Comparison of ENCODE assay signal across 9 cellular contexts in genomic region chr7:100612730-100613446, GRCh38. TPM values are rescaled to one million over a fixed set of nuclear protein-coding genes. Genes with fewer than 3 reads are reported as not detected.
DNase-seq lines count a peak whose midpoint lies in the region; ATAC-seq and TF ChIP-seq lines count a peak whose summit lies in the region.
"Had no signal": no experiment of that assay in that cellular context is flagged by ENCODE, and none has a peak within 500 bp of the region (broad histone marks: within the 10 kb centered on the region; RNA-seq: fewer than 3 reads in every experiment).

No MANE protein-coding gene starts in this region.

- intact Hi-C loops in psoas muscle (cut with DNase I) = loop anchor here (1.0 to 5.0 kb wide), 2 partner anchors 27 to 59 kb away; partner anchors contain the start of genes GNB2 (in 2 of the 2), FBXO24 (in 1 of the 2) and LRCH4 (in 1 of the 2)

- no peak for TF ChIP-seq CTCF in C4-2B (conservative IDR thresholded peaks at IDR 0.05)
- peak; percentile 46; the same call in 1 of the 2 replicates for TF ChIP-seq CTCF in WERI-Rb-1 (IDR thresholded peaks at IDR 0.05; ENCODE audit: low read depth, low read length)
- no peak for TF ChIP-seq CTCF in gastroesophageal sphincter (IDR thresholded peaks at IDR 0.05)
- no peak for TF ChIP-seq CTCF in psoas muscle (IDR thresholded peaks at IDR 0.05)

- peak; percentile 34 for DNase-seq in WERI-Rb-1
- DNase-seq in psoas muscle = no peak
- no peak for DNase-seq in DMS79 (lab: John Stamatoyannopoulos, UW)

- ATAC-seq in GM21786 (IDR thresholded peaks at IDR 0.05; ENCODE audit: unreplicated experiment) (peak; percentile 1), gastroesophageal sphincter (peak; percentile 14), psoas muscle (no peak), HG03095 (IDR thresholded peaks at IDR 0.05; ENCODE audit: unreplicated experiment) (no peak), GM19463 (IDR thresholded peaks at IDR 0.05; ENCODE audit: unreplicated experiment) (no peak)

- H3K36me3 ChIP-seq in WERI-Rb-1 = no peaks in the 10 kb centered on the region
- H3K36me3 ChIP-seq in gastroesophageal sphincter = peaks cover 0 to 27% of the 10 kb centered on the region in 2 donors
- H3K36me3 ChIP-seq in psoas muscle (ENCODE audit: insufficient read depth in 1 of 2, low read depth in 1 of 2) = peaks cover 0 to 9% of the 10 kb centered on the region in 2 donors

- H3K9me3 ChIP-seq in WERI-Rb-1 (ENCODE audit: severe bottlenecking) = no peaks in the 10 kb centered on the region
- H3K9me3 ChIP-seq in gastroesophageal sphincter = no peaks in the 10 kb centered on the region
- no peaks in the 10 kb centered on the region for H3K9me3 ChIP-seq in psoas muscle

- WGBS in gastroesophageal sphincter (ENCODE audit: low coverage in 1 of 2), 2 donors = 20% methylated on average over 3 of the region's 29 CpGs; no CpG with 5 or more reads in 1 of the 2 donors
- 2 to 4% (median 4%) methylated on average over 22 to 29 of the region's 29 CpGs for WGBS in psoas muscle, 3 donors

- H3K4me3 ChIP-seq in WERI-Rb-1 (ENCODE audit: low read depth, low read length) (peak overlapping the region; percentile 85), gastroesophageal sphincter (peak overlapping the region; percentile 56 to 91), psoas muscle (peak overlapping the region; percentile 88)

- H3K27ac ChIP-seq in C4-2B = peak overlapping the region; percentile 79
- peak overlapping the region; percentile 91; the same call in 1 of the 2 replicates for H3K27ac ChIP-seq in WERI-Rb-1
- H3K27ac ChIP-seq in gastroesophageal sphincter = peak overlapping the region in 3 of 4 donors; percentile 82 to 96 (median 94)
- H3K27ac ChIP-seq in psoas muscle = peak overlapping the region; percentile 99

- H3K27me3 ChIP-seq in WERI-Rb-1 (ENCODE audit: insufficient read depth, low read depth, severe bottlenecking) = no peaks in the 10 kb centered on the region
- no peaks in the 10 kb centered on the region for H3K27me3 ChIP-seq in gastroesophageal sphincter
- H3K27me3 ChIP-seq in psoas muscle (ENCODE audit: insufficient read depth in 3 of 3, low read length in 2 of 3) = no peaks in the 10 kb centered on the region

- no peak for TF ChIP-seq EP300 in gastroesophageal sphincter (IDR thresholded peaks at IDR 0.05)

- H3K4me1 ChIP-seq in gastroesophageal sphincter = peaks cover 0 to 19% (median 9%) of the 10 kb centered on the region in 3 donors
- no peaks in the 10 kb centered on the region for H3K4me1 ChIP-seq in psoas muscle

- no peak for TF ChIP-seq POLR2A in gastroesophageal sphincter (IDR thresholded peaks at IDR 0.05)

RNA-seq across cellular contexts. Expression of gene MOSPD3, which starts 0.5 kb away (rescaled TPM):
- total RNA-seq in gastroesophageal sphincter (10 to 100 TPM in 3 of 4 donors, 1 to 10 TPM in 1; 6.2 to 13.4 (median 11.6) TPM), psoas muscle (1 to 10 TPM; 6.2 to 7.0 (median 6.4) TPM)
- polyA plus RNA-seq in psoas muscle = 10 to 100 TPM in 1 of 3 donors, 1 to 10 TPM in 2; 7.7 to 11.3 (median 7.9) TPM

RNA-seq across cellular contexts. Expression of gene PCOLCE, which starts 10.7 kb away (rescaled TPM):
- total RNA-seq in gastroesophageal sphincter = 10 to 100 TPM in 3 of 4 donors, 1 to 10 TPM in 1; 6.8 to 42.5 (median 16.6) TPM
- total RNA-seq in psoas muscle = 10 to 100 TPM in 2 of 4 donors, 1 to 10 TPM in 2; 6.2 to 16.9 (median 9.7) TPM
- 10 to 100 TPM in 1 of 3 donors, 1 to 10 TPM in 2; 4.2 to 11.5 (median 7.7) TPM for polyA plus RNA-seq in psoas muscle

RNA-seq across cellular contexts. Expression of gene FBXO24, which starts 26.8 kb away (rescaled TPM):
- total RNA-seq in gastroesophageal sphincter (1 to 10 TPM in 2 of 4 donors, not detected in 2; 1.8 to 1.9 TPM), psoas muscle (1 to 10 TPM in 1 of 4 donors, under 1 TPM in 3; 0.13 to 1.1 (median 0.31) TPM)
- polyA plus RNA-seq in psoas muscle = under 1 TPM; 0.18 to 0.55 (median 0.23) TPM
- total RNA-seq: HT1080 had no signal

RNA-seq across cellular contexts. Expression of gene LRCH4, which starts 27.0 kb away (rescaled TPM):
- total RNA-seq in gastroesophageal sphincter = 10 to 100 TPM; 16.1 to 53.2 (median 50.0) TPM
- total RNA-seq in psoas muscle = 10 to 100 TPM; 32.5 to 41.5 (median 34.1) TPM
- polyA plus RNA-seq in psoas muscle = 10 to 100 TPM; 16.7 to 35.2 (median 28.5) TPM

RNA-seq across cellular contexts. Expression of gene TFR2, which starts 28.5 kb away (rescaled TPM):
- total RNA-seq in gastroesophageal sphincter (1 to 10 TPM in 1 of 4 donors, not detected in 3; 1.6 TPM), psoas muscle (not detected)
- polyA plus RNA-seq in psoas muscle = under 1 TPM in 2 of 3 donors, not detected in 1; 0.04 to 0.36 TPM
- total RNA-seq: HT1080 had no signal

Comparison
In these comparisons a context has a peak if more than half of its experiments do, and no peak if none do; other contexts are left out.
1. ATAC-seq: peak in GM21786 (single experiment) and gastroesophageal sphincter (single experiment); none in psoas muscle (0 of 4), HG03095 (single experiment) and GM19463 (single experiment).
2. Peak in every context shown above with its lines, with median percentiles within 50 percentile points of each other: H3K27ac ChIP-seq and H3K4me3 ChIP-seq.